14 cellular contexts compared by ENCODE assay signal in genomic region chr14:68690106-68690960, GRCh38.
DNase-seq lines count a peak whose midpoint lies in the region; TF ChIP-seq lines count a peak whose summit lies in the region.
"Had no signal": no experiment of that assay in that cellular context is flagged by ENCODE, and none has a peak within 500 bp of the region (broad histone marks: within the 10 kb centered on the region; RNA-seq: fewer than 3 reads in every experiment).

No MANE protein-coding gene starts in this region.

- H3K9ac ChIP-seq in SU-DHL-6 (ENCODE audit: low read length), result peak overlapping the region; percentile 40

- intact Hi-C loops in sigmoid colon (cut with DNase I), result loop anchor here (5.0 kb wide), 1 partner anchor 67 kb away; no protein-coding TSS in a partner anchor
- intact Hi-C loops in activated CD4-positive, alpha-beta memory T cell treated with anti-CD3 and anti-CD28 coated beads for 36 hours (cut with micrococcal nuclease), result no loop called here

- CTCF ChIA-PET in activated CD4-positive, alpha-beta memory T cell treated with anti-CD3 and anti-CD28 coated beads for 36 hours (lab: Charles Lee), result no interaction called here

- no peaks in the 10 kb centered on the region for H3K9me2 ChIP-seq in SU-DHL-6 (replicated peaks; ENCODE audit: insufficient read depth, low read length)

- no peak overlapping the region for H2AFZ ChIP-seq in SU-DHL-6 (ENCODE audit: low read depth, low read length, severe bottlenecking)

- no peak overlapping the region for H3K4me3 Mint-ChIP-seq in activated CD4-positive, alpha-beta memory T cell treated with anti-CD3 and anti-CD28 coated beads for 36 hours

- no peaks in the 10 kb centered on the region for H3K36me3 ChIP-seq in SU-DHL-6 (ENCODE audit: low read length)
- no peaks in the 10 kb centered on the region for H3K36me3 ChIP-seq in sigmoid colon
- H3K36me3 ChIP-seq: esophagus squamous epithelium, heart right ventricle had no signal

- peak overlapping the region; percentile 80; the same call in 1 of the 2 replicates for H3K27ac ChIP-seq in SU-DHL-6 (ENCODE audit: low read depth, low read length)
- H3K27ac ChIP-seq in sigmoid colon, result peak overlapping the region in 2 of 4 donors; percentile 32 to 77
- H3K27ac ChIP-seq: heart right ventricle had no signal

- no peak for TF ChIP-seq CTCF in SU-DHL-6 (IDR thresholded peaks at IDR 0.05; ENCODE audit: insufficient read depth, low read length, poor library complexity, severe bottlenecking)
- no peak for TF ChIP-seq CTCF in sigmoid colon (IDR thresholded peaks at IDR 0.05)

- H3K79me2 ChIP-seq in SU-DHL-6 (ENCODE audit: insufficient read depth, low read length), result no peaks in the 10 kb centered on the region

- H3K27me3 Mint-ChIP-seq in activated CD4-positive, alpha-beta memory T cell treated with anti-CD3 and anti-CD28 coated beads for 36 hours, result no peaks in the 10 kb centered on the region

- TF ChIP-seq POLR2A in sigmoid colon (IDR thresholded peaks at IDR 0.05), result no peak

- 95 to 96% methylated on average over 12 of the region's 12 CpGs for WGBS in sigmoid colon, 2 donors

- H3K27me3 ChIP-seq in SU-DHL-6 (ENCODE audit: low read length) (no peaks in the 10 kb centered on the region), sigmoid colon (no peaks in the 10 kb centered on the region)
- H3K27me3 ChIP-seq: esophagus squamous epithelium, heart right ventricle had no signal

- H3K36me3 Mint-ChIP-seq in activated CD4-positive, alpha-beta memory T cell treated with anti-CD3 and anti-CD28 coated beads for 36 hours, result no peaks in the 10 kb centered on the region

- no peaks in the 10 kb centered on the region for H4K20me1 ChIP-seq in SU-DHL-6 (ENCODE audit: low read depth, low read length)

- H3F3A ChIP-seq in SU-DHL-6 (ENCODE audit: insufficient read depth), result peaks cover 15% of the 10 kb centered on the region

- no peak overlapping the region for H3K27ac Mint-ChIP-seq in activated CD4-positive, alpha-beta memory T cell treated with anti-CD3 and anti-CD28 coated beads for 36 hours
- H3K27ac Mint-ChIP-seq: progenitor cell of endocrine pancreas had no signal

- peaks cover 25% of the 10 kb centered on the region for H3K4me1 Mint-ChIP-seq in activated CD4-positive, alpha-beta memory T cell treated with anti-CD3 and anti-CD28 coated beads for 36 hours (ENCODE audit: low read depth)

- H3K9me3 ChIP-seq in SU-DHL-6 (ENCODE audit: insufficient read depth, low read length) (no peaks in the 10 kb centered on the region), sigmoid colon (no peaks in the 10 kb centered on the region)
- H3K9me3 ChIP-seq: esophagus squamous epithelium had no signal

- POLR2A ChIA-PET in activated CD4-positive, alpha-beta memory T cell treated with anti-CD3 and anti-CD28 coated beads for 36 hours (lab: Charles Lee), result no interaction called here

- DNase-seq in GM03348 (ENCODE audit: low spot score), result peak; percentile 54
- DNase-seq in kidney tubule cell (ENCODE audit: low spot score), result peak; percentile 30
- DNase-seq in sigmoid colon, result peak; percentile 65
- no peak for DNase-seq in SKM-1 treated with dmso at 0.1 percent for 144 hours (lab: John Stamatoyannopoulos, UW; ENCODE audit: unreplicated experiment)
- no peak for DNase-seq in activated CD4-positive, alpha-beta memory T cell treated with anti-CD3 and anti-CD28 coated beads for 36 hours
- DNase-seq in cerebellum (ENCODE audit: low spot score), result no peak
- no peak for DNase-seq in medulla oblongata (ENCODE audit: extremely low spot score)
- DNase-seq: AML-193, cortex of kidney, esophagus squamous epithelium, heart right ventricle had no signal

- H3K4me1 ChIP-seq in sigmoid colon, result peaks cover 0 to 38% (median 19%) of the 10 kb centered on the region in 4 donors

- H3K4me2 ChIP-seq in SU-DHL-6 (ENCODE audit: low read depth, low read length, poor library complexity, severe bottlenecking), result no peak overlapping the region

- H3K4me3 ChIP-seq in SU-DHL-6 (ENCODE audit: insufficient read depth, low read length, poor library complexity, severe bottlenecking) (no peak overlapping the region), sigmoid colon (no peak overlapping the region)
- H3K4me3 ChIP-seq: esophagus squamous epithelium, heart right ventricle, SK-N-MC had no signal

- no peak for TF ChIP-seq EP300 in sigmoid colon (IDR thresholded peaks at IDR 0.05)

- H3K9me3 Mint-ChIP-seq in activated CD4-positive, alpha-beta memory T cell treated with anti-CD3 and anti-CD28 coated beads for 36 hours, result no peaks in the 10 kb centered on the region

Comparison
In these comparisons a context has a peak if more than half of its experiments do, and no peak if none do; other contexts are left out.
1. DNase-seq: peak in GM03348 (single experiment), kidney tubule cell (single experiment) and sigmoid colon (single experiment); none in SKM-1 treated with dmso at 0.1 percent for 144 hours (single experiment), activated CD4-positive, alpha-beta memory T cell treated with anti-CD3 and anti-CD28 coated beads for 36 hours (single experiment), cerebellum (single experiment) and medulla oblongata (single experiment).